Comparison of ENCODE assay signal across 1 cellular context in genomic region chr19:45234089-45234869, GRCh38.
TF ChIP-seq lines count a peak whose summit lies in the region.

No MANE protein-coding gene starts in this region.

TF ChIP-seq in IMR-90, 13 proteins besides CTCF, POLR2A, EP300 and RAD21:
- no peak for TF ChIP-seq SMC3 (IDR thresholded peaks at IDR 0.05; ENCODE audit: low read depth, low read length)
- TF ChIP-seq RCOR1 (IDR thresholded peaks at IDR 0.05; ENCODE audit: insufficient replicate concordance, low read length), result no peak
- TF ChIP-seq FOS (IDR thresholded peaks at IDR 0.05; ENCODE audit: low read depth, low read length), result no peak
